Comparison of ENCODE assay signal across 16 cellular contexts in genomic region chr6:16721977-16722376, GRCh38. TPM values are rescaled to one million over a fixed set of nuclear protein-coding genes. Genes with fewer than 3 reads are reported as not detected.
DNase-seq lines count a peak whose midpoint lies in the region; ATAC-seq and TF ChIP-seq lines count a peak whose summit lies in the region.
"Had no signal": no experiment of that assay in that cellular context is flagged by ENCODE, and none has a peak within 500 bp of the region (broad histone marks: within the 10 kb centered on the region; RNA-seq: fewer than 3 reads in every experiment).

No MANE protein-coding gene starts in this region.

- peak; percentile 42 for DNase-seq in NCI-H446 treated with DMSO at 0.1 percent for 48 hours (lab: John Stamatoyannopoulos, UW)
- peak; percentile 46 for DNase-seq in mesendoderm
- no peak for DNase-seq in tibial artery
- DNase-seq in LoVo (ENCODE audit: low spot score) = no peak
- no peak for DNase-seq in left cardiac atrium
- DNase-seq: activated naive CD8-positive, alpha-beta T cell treated with anti-CD3 and anti-CD28 coated beads, Interleukin-2, amount 50 U/mL, for 24 hours; BE2C; central memory CD4-positive, alpha-beta T cell; DMS79; kidney; ovary; stimulated activated naive CD8-positive, alpha-beta T cell treated with anti-CD3 and anti-CD28 coated beads, Interleukin-15, Interleukin-2, amounts not matched to agents 100 U/mL and 50 U/mL, for 24 hours had no signal

- H2BK5ac ChIP-seq in mesendoderm (ENCODE audit: low read length) = no peak overlapping the region

- H2BK120ac ChIP-seq in mesendoderm (ENCODE audit: low read depth, low read length) = no peak overlapping the region

- no peak overlapping the region for H3K23ac ChIP-seq in mesendoderm (ENCODE audit: low read length)

- TF ChIP-seq CTCF in HEK293 (tag by site-specific recombination; IDR thresholded peaks at IDR 0.05) (0 out of 2 replicates have a peak, but pooled peaks have one; percentile 49), VCaP (conservative IDR thresholded peaks at IDR 0.05) (no peak), tibial artery (IDR thresholded peaks at IDR 0.05) (no peak)

- no peaks in the 10 kb centered on the region for H3K79me2 ChIP-seq in mesendoderm (ENCODE audit: control insufficient read depth, insufficient read depth, low read length)

- intact Hi-C loops in tibial artery (cut with DNase I; ENCODE audit: low total_unique reads) (no loop called here), left cardiac atrium (cut with DNase I) (no loop called here)

- H2BK15ac ChIP-seq in mesendoderm (replicated peaks; ENCODE audit: low read depth) = no peak overlapping the region

- ATAC-seq in GM19023 (IDR thresholded peaks at IDR 0.05; ENCODE audit: unreplicated experiment) (no peak), left cardiac atrium (no peak)
- ATAC-seq: activated naive CD8-positive, alpha-beta T cell treated with anti-CD3 and anti-CD28 coated beads, Interleukin-2, amount 50 U/mL, for 24 hours; mucosa of descending colon; stimulated activated naive CD8-positive, alpha-beta T cell treated with anti-CD3 and anti-CD28 coated beads, Interleukin-15, Interleukin-2, amounts not matched to agents 100 U/mL and 50 U/mL, for 24 hours had no signal

- CTCF ChIA-PET in HEK293 (lab: Yijun Ruan, JAX) = interaction anchor here (0.6 to 6.9 kb wide), 10 partner anchors 9 to 389 kb away, joined by 3 to 66 read pairs (median 4); partner anchors contain the start of gene ATXN1

- H3K4me1 ChIP-seq in HEK293 (ENCODE audit: control insufficient read depth, insufficient read depth, low read length) (peaks cover 60% of the 10 kb centered on the region), mesendoderm (ENCODE audit: control insufficient read depth, low read depth, low read length) (peaks cover 2% of the 10 kb centered on the region), tibial artery (peaks cover 0 to 78% (median 48%) of the 10 kb centered on the region in 4 donors)
- H3K4me1 ChIP-seq: BE2C had no signal

- peak overlapping the region; percentile 17; the same call in 1 of the 2 replicates for H3K27ac ChIP-seq in HEK293 (ENCODE audit: extremely low read depth, low read depth, low read length)
- H3K27ac ChIP-seq in VCaP = peak overlapping the region; percentile 74
- no peak overlapping the region for H3K27ac ChIP-seq in mesendoderm (ENCODE audit: low read depth, low read length)
- no peak overlapping the region for H3K27ac ChIP-seq in tibial artery
- H3K27ac ChIP-seq: ovary had no signal

- H3K27me3 ChIP-seq in mesendoderm (ENCODE audit: insufficient read depth, low read length, poor library complexity) (no peaks in the 10 kb centered on the region), tibial artery (no peaks in the 10 kb centered on the region)
- H3K27me3 ChIP-seq: BE2C, ovary had no signal

- POLR2A ChIA-PET in HEK293 (lab: Yijun Ruan, JAX) = interaction anchor here (1.3 kb wide), 1 partner anchor 41 kb away, joined by 6 read pairs; no protein-coding TSS in a partner anchor

- no peak overlapping the region for H3K4ac ChIP-seq in mesendoderm (ENCODE audit: low read depth, low read length)

- H3K36me3 ChIP-seq in HEK293 (ENCODE audit: control insufficient read depth in 2 of 2, insufficient read depth in 1 of 2, low read length in 2 of 2) (peaks cover 0 to 4% of the 10 kb centered on the region in 2 experiments; a peak in 1 of 3 replicates), mesendoderm (ENCODE audit: control insufficient read depth, insufficient read depth, low read length) (no peaks in the 10 kb centered on the region), tibial artery (no peaks in the 10 kb centered on the region)
- H3K36me3 ChIP-seq: BE2C, ovary had no signal

- H3K56ac ChIP-seq in mesendoderm (ENCODE audit: low read length) = no peak overlapping the region

- no peak overlapping the region for H3K9ac ChIP-seq in mesendoderm (ENCODE audit: low read length)

- no CpG with 5 or more reads among the region's 5 CpGs for whole genome bisulfite sequencing in mesendoderm (ENCODE audit: extremely low coverage, insufficient coverage, low lambda C conversion rate)

- H2AK5ac ChIP-seq in mesendoderm (ENCODE audit: low read length) = no peak overlapping the region

- H4K5ac ChIP-seq in mesendoderm (ENCODE audit: low read length) = no peak overlapping the region

- no peaks in the 10 kb centered on the region for H3K9me3 ChIP-seq in HEK293 (ENCODE audit: control insufficient read depth, insufficient read depth, low read depth, low read length)
- H3K9me3 ChIP-seq in tibial artery = no peaks in the 10 kb centered on the region
- H3K9me3 ChIP-seq: BE2C, mucosa of descending colon, ovary had no signal

- H3K18ac ChIP-seq in mesendoderm (ENCODE audit: low read length) = no peak overlapping the region

- H3K79me1 ChIP-seq in mesendoderm (ENCODE audit: low read length) = no peaks in the 10 kb centered on the region

- H3K4me3 ChIP-seq in HEK293 (ENCODE audit: low read depth, low read length) (no peak overlapping the region), mesendoderm (ENCODE audit: low read length) (no peak overlapping the region), tibial artery (no peak overlapping the region)
- H3K4me3 ChIP-seq: mucosa of descending colon, ovary had no signal

- H3K4me2 ChIP-seq in mesendoderm (ENCODE audit: low read length) = no peak overlapping the region

- no peak overlapping the region for H4K8ac ChIP-seq in mesendoderm (ENCODE audit: low read depth, low read length)

TF ChIP-seq in HEK293, 187 proteins besides CTCF, POLR2A, EP300 and RAD21 (continues in another document):
- TF ChIP-seq ZNF596 (tag by site-specific recombination; IDR thresholded peaks at IDR 0.05) (peak; percentile 69), PRDM4 (tag by site-specific recombination; IDR thresholded peaks at IDR 0.05) (peak; percentile 88), ZNF664 (tag by site-specific recombination; IDR thresholded peaks at IDR 0.05) (peak; percentile 13; the same call in 1 of the 2 replicates), HOXD13 (CRISPR knock-in tag; IDR thresholded peaks at IDR 0.05; ENCODE audit: borderline replicate concordance) (peak; percentile 66; the same call in 1 of the 2 replicates), INSM2 (tag by site-specific recombination; IDR thresholded peaks at IDR 0.05) (peak; percentile 93), ZEB2 (tag by site-specific recombination; IDR thresholded peaks at IDR 0.05) (peak; percentile 97)
- TF ChIP-seq, protein P1, sequence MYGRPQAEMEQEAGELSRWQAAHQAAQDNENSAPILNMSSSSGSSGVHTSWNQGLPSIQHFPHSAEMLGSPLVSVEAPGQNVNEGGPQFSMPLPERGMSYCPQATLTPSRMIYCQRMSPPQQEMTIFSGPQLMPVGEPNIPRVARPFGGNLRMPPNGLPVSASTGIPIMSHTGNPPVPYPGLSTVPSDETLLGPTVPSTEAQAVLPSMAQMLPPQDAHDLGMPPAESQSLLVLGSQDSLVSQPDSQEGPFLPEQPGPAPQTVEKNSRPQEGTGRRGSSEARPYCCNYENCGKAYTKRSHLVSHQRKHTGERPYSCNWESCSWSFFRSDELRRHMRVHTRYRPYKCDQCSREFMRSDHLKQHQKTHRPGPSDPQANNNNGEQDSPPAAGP (tag by site-specific recombination; IDR thresholded peaks at IDR 0.05) = 0 out of 2 replicates have a peak, but pooled peaks have one; percentile 50
- TF ChIP-seq, protein P2, sequence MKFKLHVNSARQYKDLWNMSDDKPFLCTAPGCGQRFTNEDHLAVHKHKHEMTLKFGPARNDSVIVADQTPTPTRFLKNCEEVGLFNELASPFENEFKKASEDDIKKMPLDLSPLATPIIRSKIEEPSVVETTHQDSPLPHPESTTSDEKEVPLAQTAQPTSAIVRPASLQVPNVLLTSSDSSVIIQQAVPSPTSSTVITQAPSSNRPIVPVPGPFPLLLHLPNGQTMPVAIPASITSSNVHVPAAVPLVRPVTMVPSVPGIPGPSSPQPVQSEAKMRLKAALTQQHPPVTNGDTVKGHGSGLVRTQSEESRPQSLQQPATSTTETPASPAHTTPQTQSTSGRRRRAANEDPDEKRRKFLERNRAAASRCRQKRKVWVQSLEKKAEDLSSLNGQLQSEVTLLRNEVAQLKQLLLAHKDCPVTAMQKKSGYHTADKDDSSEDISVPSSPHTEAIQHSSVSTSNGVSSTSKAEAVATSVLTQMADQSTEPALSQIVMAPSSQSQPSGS (tag by site-specific recombination; IDR thresholded peaks at IDR 0.05; ENCODE audit: low read depth) = peak; percentile 11; the same call in 1 of the 2 replicates

RNA-seq across cellular contexts. Expression of gene ATXN1, which starts 39.3 kb away (rescaled TPM):
- 3.7 TPM for polyA plus RNA-seq in mesendoderm (2013, experiment 1 of 2)
- polyA plus RNA-seq in mesendoderm (2013, experiment 2 of 2) = 3.7 TPM
- total RNA-seq in left cardiac atrium = 10 to 100 TPM; 34.6 to 36.7 TPM

Comparison
In these comparisons a context has a peak if more than half of its experiments do, and no peak if none do; other contexts are left out.
1. H3K27ac ChIP-seq: peak in HEK293 (single experiment) and VCaP (single experiment); none in mesendoderm (single experiment) and tibial artery (0 of 2).
2. DNase-seq: peak in NCI-H446 treated with DMSO at 0.1 percent for 48 hours (single experiment) and mesendoderm (single experiment); none in tibial artery (0 of 2), LoVo (single experiment) and left cardiac atrium (single experiment).